ENCODE assay signal across 1 cellular context in genomic region chr6:144394209-144394608, GRCh38.
A peak's percentile ranks its signal among the peaks of the same experiment; 100 is the strongest.
TF ChIP-seq lines count a peak whose summit lies in the region.

No MANE protein-coding gene starts in this region.

TF ChIP-seq in GM12878, 131 proteins besides CTCF, POLR2A, EP300 and RAD21:
- TF ChIP-seq IKZF2 (IDR thresholded peaks at IDR 0.05) = no peak
- TF ChIP-seq MXI1 (IDR thresholded peaks at IDR 0.05; ENCODE audit: low read depth, low read length) = no peak
- TF ChIP-seq MEF2B (IDR thresholded peaks at IDR 0.05; ENCODE audit: partially characterized antibody, poor library complexity, severe bottlenecking) = no peak
- TF ChIP-seq RUNX3 (IDR thresholded peaks at IDR 0.05; ENCODE audit: low read length) = peak; percentile 19; the same call in 1 of the 2 replicates
- no peak for TF ChIP-seq IRF4 (IDR thresholded peaks at IDR 0.05; ENCODE audit: low read depth, low read length)
